1 cellular context compared by ENCODE assay signal in genomic region chr2:68612765-68613519, GRCh38.
A peak's percentile ranks its signal among the peaks of the same experiment; 100 is the strongest.
TF ChIP-seq lines count a peak whose summit lies in the region.

No MANE protein-coding gene starts in this region.

TF ChIP-seq in K562, 482 proteins besides CTCF, POLR2A, EP300 and RAD21 (continued from another document and continues in another):
- TF ChIP-seq, protein P1, sequence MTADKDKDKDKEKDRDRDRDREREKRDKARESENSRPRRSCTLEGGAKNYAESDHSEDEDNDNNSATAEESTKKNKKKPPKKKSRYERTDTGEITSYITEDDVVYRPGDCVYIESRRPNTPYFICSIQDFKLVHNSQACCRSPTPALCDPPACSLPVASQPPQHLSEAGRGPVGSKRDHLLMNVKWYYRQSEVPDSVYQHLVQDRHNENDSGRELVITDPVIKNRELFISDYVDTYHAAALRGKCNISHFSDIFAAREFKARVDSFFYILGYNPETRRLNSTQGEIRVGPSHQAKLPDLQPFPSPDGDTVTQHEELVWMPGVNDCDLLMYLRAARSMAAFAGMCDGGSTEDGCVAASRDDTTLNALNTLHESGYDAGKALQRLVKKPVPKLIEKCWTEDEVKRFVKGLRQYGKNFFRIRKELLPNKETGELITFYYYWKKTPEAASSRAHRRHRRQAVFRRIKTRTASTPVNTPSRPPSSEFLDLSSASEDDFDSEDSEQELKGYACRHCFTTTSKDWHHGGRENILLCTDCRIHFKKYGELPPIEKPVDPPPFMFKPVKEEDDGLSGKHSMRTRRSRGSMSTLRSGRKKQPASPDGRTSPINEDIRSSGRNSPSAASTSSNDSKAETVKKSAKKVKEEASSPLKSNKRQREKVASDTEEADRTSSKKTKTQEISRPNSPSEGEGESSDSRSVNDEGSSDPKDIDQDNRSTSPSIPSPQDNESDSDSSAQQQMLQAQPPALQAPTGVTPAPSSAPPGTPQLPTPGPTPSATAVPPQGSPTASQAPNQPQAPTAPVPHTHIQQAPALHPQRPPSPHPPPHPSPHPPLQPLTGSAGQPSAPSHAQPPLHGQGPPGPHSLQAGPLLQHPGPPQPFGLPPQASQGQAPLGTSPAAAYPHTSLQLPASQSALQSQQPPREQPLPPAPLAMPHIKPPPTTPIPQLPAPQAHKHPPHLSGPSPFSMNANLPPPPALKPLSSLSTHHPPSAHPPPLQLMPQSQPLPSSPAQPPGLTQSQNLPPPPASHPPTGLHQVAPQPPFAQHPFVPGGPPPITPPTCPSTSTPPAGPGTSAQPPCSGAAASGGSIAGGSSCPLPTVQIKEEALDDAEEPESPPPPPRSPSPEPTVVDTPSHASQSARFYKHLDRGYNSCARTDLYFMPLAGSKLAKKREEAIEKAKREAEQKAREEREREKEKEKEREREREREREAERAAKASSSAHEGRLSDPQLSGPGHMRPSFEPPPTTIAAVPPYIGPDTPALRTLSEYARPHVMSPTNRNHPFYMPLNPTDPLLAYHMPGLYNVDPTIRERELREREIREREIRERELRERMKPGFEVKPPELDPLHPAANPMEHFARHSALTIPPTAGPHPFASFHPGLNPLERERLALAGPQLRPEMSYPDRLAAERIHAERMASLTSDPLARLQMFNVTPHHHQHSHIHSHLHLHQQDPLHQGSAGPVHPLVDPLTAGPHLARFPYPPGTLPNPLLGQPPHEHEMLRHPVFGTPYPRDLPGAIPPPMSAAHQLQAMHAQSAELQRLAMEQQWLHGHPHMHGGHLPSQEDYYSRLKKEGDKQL (CRISPR knock-in tag; IDR thresholded peaks at IDR 0.05; ENCODE audit: borderline replicate concordance) = no peak
- TF ChIP-seq SNRNP70 (optimal IDR thresholded peaks at IDR 0.05; ENCODE audit: low read depth, low read length) (no peak), NKRF (IDR thresholded peaks at IDR 0.05; ENCODE audit: borderline replicate concordance) (no peak), ESRRA (IDR thresholded peaks at IDR 0.05; ENCODE audit: borderline replicate concordance, low read depth) (no peak), TAF7 (tag; IDR thresholded peaks at IDR 0.05) (no peak), ZBTB17 (CRISPR knock-in tag; IDR thresholded peaks at IDR 0.05) (peak; percentile 50; the same call in 1 of the 2 replicates), ZSCAN32 (CRISPR knock-in tag; IDR thresholded peaks at IDR 0.05) (no peak), ATF2 (CRISPR knock-in tag; IDR thresholded peaks at IDR 0.05) (no peak), HDAC3 (IDR thresholded peaks at IDR 0.05; ENCODE audit: borderline replicate concordance, partially characterized antibody) (no peak), ETS2 (tag; IDR thresholded peaks at IDR 0.05; ENCODE audit: borderline replicate concordance, poor library complexity, severe bottlenecking) (no peak), CTBP1 (IDR thresholded peaks at IDR 0.05; ENCODE audit: borderline replicate concordance) (no peak), CREM (IDR thresholded peaks at IDR 0.05; ENCODE audit: low read depth) (no peak), JUND (IDR thresholded peaks at IDR 0.05; ENCODE audit: borderline replicate concordance, low read depth, low read length) (no peak), JUND (tag; IDR thresholded peaks at IDR 0.05; ENCODE audit: borderline replicate concordance, low read depth, low read length) (no peak), HNRNPH1 (optimal IDR thresholded peaks at IDR 0.05; ENCODE audit: low read depth, low read length) (no peak), ZNF311 (CRISPR knock-in tag; IDR thresholded peaks at IDR 0.05) (peak; percentile 87), ZNF282 (CRISPR knock-in tag; IDR thresholded peaks at IDR 0.05) (no peak), NR0B1 (IDR thresholded peaks at IDR 0.05; ENCODE audit: partially characterized antibody) (no peak), THRA (IDR thresholded peaks at IDR 0.05) (no peak), RNF2 (IDR thresholded peaks at IDR 0.05) (no peak), FOXJ2 (tag; IDR thresholded peaks at IDR 0.05) (no peak), MTA1 (IDR thresholded peaks at IDR 0.05; ENCODE audit: borderline replicate concordance) (no peak), TCFL5 (CRISPR knock-in tag; conservative IDR thresholded peaks at IDR 0.05) (0 out of 2 replicates have a peak, but pooled peaks have one; percentile 25), ZNF592 (IDR thresholded peaks at IDR 0.05) (peak; percentile 91), NCOR1 (IDR thresholded peaks at IDR 0.05) (no peak), HEY1 (CRISPR knock-in tag; IDR thresholded peaks at IDR 0.05; ENCODE audit: borderline replicate concordance) (no peak), NR4A1 (CRISPR knock-in tag; IDR thresholded peaks at IDR 0.05) (no peak), NR4A1 (tag; IDR thresholded peaks at IDR 0.05) (peak; percentile 65), ZSCAN29 (IDR thresholded peaks at IDR 0.05) (no peak), ZNF124 (CRISPR knock-in tag; IDR thresholded peaks at IDR 0.05) (no peak), STAT5B (CRISPR knock-in tag; IDR thresholded peaks at IDR 0.05) (no peak), PML (IDR thresholded peaks at IDR 0.05; ENCODE audit: low read length) (no peak), DEAF1 (CRISPR knock-in tag; IDR thresholded peaks at IDR 0.05) (no peak), ZKSCAN8 (CRISPR knock-in tag; IDR thresholded peaks at IDR 0.05) (no peak), NFRKB (IDR thresholded peaks at IDR 0.05; ENCODE audit: low read depth) (no peak), ZNF175 (CRISPR knock-in tag; IDR thresholded peaks at IDR 0.05; ENCODE audit: low read depth) (peak; percentile 71), BDP1 (IDR thresholded peaks at IDR 0.05; ENCODE audit: insufficient read depth, insufficient read length) (no peak), ARNT (IDR thresholded peaks at IDR 0.05) (no peak), ZNF212 (CRISPR knock-in tag; IDR thresholded peaks at IDR 0.05) (no peak), GTF2F1 (IDR thresholded peaks at IDR 0.05; ENCODE audit: low read depth, low read length) (no peak), RFX1 (IDR thresholded peaks at IDR 0.05) (peak; percentile 26; the same call in 1 of the 2 replicates), HDAC1 (IDR thresholded peaks at IDR 0.05) (no peak), ZNF717 (CRISPR knock-in tag; IDR thresholded peaks at IDR 0.05) (no peak), PYGO2 (tag; IDR thresholded peaks at IDR 0.05) (0 out of 2 replicates have a peak, but pooled peaks have one; percentile 14), SRF (CRISPR knock-in tag; IDR thresholded peaks at IDR 0.05) (peak in 1 of 2 experiments; percentile 82; a peak in 1 of 4 replicates), TGIF2 (CRISPR knock-in tag; IDR thresholded peaks at IDR 0.05) (no peak)
- TF ChIP-seq, protein P2, sequence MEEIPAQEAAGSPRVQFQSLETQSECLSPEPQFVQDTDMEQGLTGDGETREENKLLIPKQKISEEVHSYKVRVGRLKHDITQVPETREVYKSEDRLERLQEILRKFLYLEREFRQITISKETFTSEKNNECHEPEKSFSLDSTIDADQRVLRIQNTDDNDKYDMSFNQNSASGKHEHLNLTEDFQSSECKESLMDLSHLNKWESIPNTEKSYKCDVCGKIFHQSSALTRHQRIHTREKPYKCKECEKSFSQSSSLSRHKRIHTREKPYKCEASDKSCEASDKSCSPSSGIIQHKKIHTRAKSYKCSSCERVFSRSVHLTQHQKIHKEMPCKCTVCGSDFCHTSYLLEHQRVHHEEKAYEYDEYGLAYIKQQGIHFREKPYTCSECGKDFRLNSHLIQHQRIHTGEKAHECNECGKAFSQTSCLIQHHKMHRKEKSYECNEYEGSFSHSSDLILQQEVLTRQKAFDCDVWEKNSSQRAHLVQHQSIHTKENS (CRISPR knock-in tag; IDR thresholded peaks at IDR 0.05) = no peak
- TF ChIP-seq, protein P3, sequence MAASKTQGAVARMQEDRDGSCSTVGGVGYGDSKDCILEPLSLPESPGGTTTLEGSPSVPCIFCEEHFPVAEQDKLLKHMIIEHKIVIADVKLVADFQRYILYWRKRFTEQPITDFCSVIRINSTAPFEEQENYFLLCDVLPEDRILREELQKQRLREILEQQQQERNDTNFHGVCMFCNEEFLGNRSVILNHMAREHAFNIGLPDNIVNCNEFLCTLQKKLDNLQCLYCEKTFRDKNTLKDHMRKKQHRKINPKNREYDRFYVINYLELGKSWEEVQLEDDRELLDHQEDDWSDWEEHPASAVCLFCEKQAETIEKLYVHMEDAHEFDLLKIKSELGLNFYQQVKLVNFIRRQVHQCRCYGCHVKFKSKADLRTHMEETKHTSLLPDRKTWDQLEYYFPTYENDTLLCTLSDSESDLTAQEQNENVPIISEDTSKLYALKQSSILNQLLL (CRISPR knock-in tag; IDR thresholded peaks at IDR 0.05; ENCODE audit: borderline replicate concordance) = no peak
